Comparison of ENCODE assay signal across 1 cellular context in the genomic region with DNA sequence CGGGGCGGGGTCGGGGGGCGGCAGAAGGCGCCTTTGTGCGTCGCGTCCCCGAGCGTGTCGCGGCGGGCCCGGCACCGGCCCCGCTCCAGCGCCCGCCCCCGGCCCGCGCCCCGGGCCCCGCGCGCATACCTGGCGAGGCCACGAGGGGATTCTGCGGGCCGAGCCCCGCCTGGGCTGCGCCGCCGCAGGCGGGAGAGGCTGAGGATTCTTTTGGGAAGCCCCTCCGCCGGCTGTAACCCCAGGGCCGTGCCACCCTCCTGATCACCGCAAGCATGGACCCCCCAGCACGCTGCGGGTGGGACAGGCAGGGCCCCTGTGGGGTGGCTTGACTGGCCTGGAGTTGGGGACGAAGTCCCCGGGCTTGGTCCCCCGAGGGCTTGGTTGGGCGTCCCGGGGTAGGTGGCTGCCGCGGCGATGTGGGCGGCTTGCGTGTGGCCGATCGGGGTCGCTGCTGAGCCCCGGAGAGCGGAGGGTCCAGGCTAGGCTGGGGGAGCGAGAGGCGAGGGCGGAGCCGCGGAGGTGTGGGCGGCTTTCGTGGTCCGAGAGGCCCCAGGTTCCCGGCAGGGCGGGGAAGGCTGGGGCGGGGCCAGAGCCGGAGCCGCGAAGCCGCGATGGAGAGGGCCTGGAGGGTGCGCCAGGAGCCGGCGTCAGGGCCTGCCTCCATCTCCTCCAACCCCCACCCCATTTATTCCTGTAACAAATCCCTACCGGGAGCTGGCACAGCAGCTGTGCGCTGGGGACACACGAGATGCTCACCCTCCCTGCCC.
TF ChIP-seq lines count a peak whose summit lies in the region.

No MANE protein-coding gene starts in this region.

TF ChIP-seq in K562, 482 proteins besides CTCF, POLR2A, EP300 and RAD21 (continued from another document and continues in another):
- TF ChIP-seq, protein P1, sequence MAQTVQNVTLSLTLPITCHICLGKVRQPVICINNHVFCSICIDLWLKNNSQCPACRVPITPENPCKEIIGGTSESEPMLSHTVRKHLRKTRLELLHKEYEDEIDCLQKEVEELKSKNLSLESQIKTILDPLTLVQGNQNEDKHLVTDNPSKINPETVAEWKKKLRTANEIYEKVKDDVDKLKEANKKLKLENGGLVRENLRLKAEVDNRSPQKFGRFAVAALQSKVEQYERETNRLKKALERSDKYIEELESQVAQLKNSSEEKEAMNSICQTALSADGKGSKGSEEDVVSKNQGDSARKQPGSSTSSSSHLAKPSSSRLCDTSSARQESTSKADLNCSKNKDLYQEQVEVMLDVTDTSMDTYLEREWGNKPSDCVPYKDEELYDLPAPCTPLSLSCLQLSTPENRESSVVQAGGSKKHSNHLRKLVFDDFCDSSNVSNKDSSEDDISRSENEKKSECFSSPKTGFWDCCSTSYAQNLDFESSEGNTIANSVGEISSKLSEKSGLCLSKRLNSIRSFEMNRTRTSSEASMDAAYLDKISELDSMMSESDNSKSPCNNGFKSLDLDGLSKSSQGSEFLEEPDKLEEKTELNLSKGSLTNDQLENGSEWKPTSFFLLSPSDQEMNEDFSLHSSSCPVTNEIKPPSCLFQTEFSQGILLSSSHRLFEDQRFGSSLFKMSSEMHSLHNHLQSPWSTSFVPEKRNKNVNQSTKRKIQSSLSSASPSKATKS (CRISPR knock-in tag; IDR thresholded peaks at IDR 0.05), result no peak
- no peak for TF ChIP-seq MEIS2 (IDR thresholded peaks at IDR 0.05; ENCODE audit: partially characterized antibody)
- no peak for TF ChIP-seq TCF3 (CRISPR knock-in tag; IDR thresholded peaks at IDR 0.05)
- no peak for TF ChIP-seq TBL1XR1 (IDR thresholded peaks at IDR 0.05; ENCODE audit: low read length in 2 of 2)
- TF ChIP-seq, protein P2, sequence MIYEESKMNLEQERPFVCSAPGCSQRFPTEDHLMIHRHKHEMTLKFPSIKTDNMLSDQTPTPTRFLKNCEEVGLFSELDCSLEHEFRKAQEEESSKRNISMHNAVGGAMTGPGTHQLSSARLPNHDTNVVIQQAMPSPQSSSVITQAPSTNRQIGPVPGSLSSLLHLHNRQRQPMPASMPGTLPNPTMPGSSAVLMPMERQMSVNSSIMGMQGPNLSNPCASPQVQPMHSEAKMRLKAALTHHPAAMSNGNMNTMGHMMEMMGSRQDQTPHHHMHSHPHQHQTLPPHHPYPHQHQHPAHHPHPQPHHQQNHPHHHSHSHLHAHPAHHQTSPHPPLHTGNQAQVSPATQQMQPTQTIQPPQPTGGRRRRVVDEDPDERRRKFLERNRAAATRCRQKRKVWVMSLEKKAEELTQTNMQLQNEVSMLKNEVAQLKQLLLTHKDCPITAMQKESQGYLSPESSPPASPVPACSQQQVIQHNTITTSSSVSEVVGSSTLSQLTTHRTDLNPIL (CRISPR knock-in tag; IDR thresholded peaks at IDR 0.05), result no peak
- no peak for TF ChIP-seq CBX1 (IDR thresholded peaks at IDR 0.05; ENCODE audit: low read depth)
- no peak for TF ChIP-seq OTX1 (CRISPR knock-in tag; IDR thresholded peaks at IDR 0.05)
- TF ChIP-seq CCAR2 (IDR thresholded peaks at IDR 0.05; ENCODE audit: low read depth, low read length), result no peak
- TF ChIP-seq, protein P3, sequence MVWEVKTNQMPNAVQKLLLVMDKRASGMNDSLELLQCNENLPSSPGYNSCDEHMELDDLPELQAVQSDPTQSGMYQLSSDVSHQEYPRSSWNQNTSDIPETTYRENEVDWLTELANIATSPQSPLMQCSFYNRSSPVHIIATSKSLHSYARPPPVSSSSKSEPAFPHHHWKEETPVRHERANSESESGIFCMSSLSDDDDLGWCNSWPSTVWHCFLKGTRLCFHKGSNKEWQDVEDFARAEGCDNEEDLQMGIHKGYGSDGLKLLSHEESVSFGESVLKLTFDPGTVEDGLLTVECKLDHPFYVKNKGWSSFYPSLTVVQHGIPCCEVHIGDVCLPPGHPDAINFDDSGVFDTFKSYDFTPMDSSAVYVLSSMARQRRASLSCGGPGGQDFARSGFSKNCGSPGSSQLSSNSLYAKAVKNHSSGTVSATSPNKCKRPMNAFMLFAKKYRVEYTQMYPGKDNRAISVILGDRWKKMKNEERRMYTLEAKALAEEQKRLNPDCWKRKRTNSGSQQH (CRISPR knock-in tag; IDR thresholded peaks at IDR 0.05), result no peak
- TF ChIP-seq, protein P4, sequence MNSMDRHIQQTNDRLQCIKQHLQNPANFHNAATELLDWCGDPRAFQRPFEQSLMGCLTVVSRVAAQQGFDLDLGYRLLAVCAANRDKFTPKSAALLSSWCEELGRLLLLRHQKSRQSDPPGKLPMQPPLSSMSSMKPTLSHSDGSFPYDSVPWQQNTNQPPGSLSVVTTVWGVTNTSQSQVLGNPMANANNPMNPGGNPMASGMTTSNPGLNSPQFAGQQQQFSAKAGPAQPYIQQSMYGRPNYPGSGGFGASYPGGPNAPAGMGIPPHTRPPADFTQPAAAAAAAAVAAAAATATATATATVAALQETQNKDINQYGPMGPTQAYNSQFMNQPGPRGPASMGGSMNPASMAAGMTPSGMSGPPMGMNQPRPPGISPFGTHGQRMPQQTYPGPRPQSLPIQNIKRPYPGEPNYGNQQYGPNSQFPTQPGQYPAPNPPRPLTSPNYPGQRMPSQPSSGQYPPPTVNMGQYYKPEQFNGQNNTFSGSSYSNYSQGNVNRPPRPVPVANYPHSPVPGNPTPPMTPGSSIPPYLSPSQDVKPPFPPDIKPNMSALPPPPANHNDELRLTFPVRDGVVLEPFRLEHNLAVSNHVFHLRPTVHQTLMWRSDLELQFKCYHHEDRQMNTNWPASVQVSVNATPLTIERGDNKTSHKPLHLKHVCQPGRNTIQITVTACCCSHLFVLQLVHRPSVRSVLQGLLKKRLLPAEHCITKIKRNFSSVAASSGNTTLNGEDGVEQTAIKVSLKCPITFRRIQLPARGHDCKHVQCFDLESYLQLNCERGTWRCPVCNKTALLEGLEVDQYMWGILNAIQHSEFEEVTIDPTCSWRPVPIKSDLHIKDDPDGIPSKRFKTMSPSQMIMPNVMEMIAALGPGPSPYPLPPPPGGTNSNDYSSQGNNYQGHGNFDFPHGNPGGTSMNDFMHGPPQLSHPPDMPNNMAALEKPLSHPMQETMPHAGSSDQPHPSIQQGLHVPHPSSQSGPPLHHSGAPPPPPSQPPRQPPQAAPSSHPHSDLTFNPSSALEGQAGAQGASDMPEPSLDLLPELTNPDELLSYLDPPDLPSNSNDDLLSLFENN (IDR thresholded peaks at IDR 0.05; ENCODE audit: low read depth in 2 of 2, low read length in 2 of 2), result no peak
- TF ChIP-seq MTA2 (IDR thresholded peaks at IDR 0.05; ENCODE audit: low read depth), result no peak
- no peak for TF ChIP-seq KDM1A (IDR thresholded peaks at IDR 0.05)
- 0 out of 2 replicates have a peak, but pooled peaks have one; percentile 12 for TF ChIP-seq CREM (IDR thresholded peaks at IDR 0.05; ENCODE audit: low read depth)
- TF ChIP-seq, protein P5, sequence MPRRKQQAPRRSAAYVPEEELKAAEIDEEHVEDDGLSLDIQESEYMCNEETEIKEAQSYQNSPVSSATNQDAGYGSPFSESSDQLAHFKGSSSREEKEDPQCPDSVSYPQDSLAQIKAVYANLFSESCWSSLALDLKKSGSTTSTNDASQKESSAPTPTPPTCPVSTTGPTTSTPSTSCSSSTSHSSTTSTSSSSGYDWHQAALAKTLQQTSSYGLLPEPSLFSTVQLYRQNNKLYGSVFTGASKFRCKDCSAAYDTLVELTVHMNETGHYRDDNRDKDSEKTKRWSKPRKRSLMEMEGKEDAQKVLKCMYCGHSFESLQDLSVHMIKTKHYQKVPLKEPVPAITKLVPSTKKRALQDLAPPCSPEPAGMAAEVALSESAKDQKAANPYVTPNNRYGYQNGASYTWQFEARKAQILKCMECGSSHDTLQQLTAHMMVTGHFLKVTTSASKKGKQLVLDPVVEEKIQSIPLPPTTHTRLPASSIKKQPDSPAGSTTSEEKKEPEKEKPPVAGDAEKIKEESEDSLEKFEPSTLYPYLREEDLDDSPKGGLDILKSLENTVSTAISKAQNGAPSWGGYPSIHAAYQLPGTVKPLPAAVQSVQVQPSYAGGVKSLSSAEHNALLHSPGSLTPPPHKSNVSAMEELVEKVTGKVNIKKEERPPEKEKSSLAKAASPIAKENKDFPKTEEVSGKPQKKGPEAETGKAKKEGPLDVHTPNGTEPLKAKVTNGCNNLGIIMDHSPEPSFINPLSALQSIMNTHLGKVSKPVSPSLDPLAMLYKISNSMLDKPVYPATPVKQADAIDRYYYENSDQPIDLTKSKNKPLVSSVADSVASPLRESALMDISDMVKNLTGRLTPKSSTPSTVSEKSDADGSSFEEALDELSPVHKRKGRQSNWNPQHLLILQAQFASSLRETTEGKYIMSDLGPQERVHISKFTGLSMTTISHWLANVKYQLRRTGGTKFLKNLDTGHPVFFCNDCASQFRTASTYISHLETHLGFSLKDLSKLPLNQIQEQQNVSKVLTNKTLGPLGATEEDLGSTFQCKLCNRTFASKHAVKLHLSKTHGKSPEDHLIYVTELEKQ (CRISPR knock-in tag; IDR thresholded peaks at IDR 0.05), result no peak
- TF ChIP-seq NONO (IDR thresholded peaks at IDR 0.05; ENCODE audit: low read depth in 2 of 2, low read length in 1 of 2), result no peak
- peak; percentile 30 for TF ChIP-seq KDM5B (IDR thresholded peaks at IDR 0.05; ENCODE audit: insufficient replicate concordance, low read depth, low read length)
- TF ChIP-seq ADNP (tag; IDR thresholded peaks at IDR 0.05), result no peak
- no peak for TF ChIP-seq ZBTB1 (CRISPR knock-in tag; IDR thresholded peaks at IDR 0.05; ENCODE audit: borderline replicate concordance, low read depth)
- no peak for TF ChIP-seq ATF3 (IDR thresholded peaks at IDR 0.05)
- TF ChIP-seq ATF3 (CRISPR knock-in tag; conservative IDR thresholded peaks at IDR 0.05), result no peak
- TF ChIP-seq ZNF224 (CRISPR knock-in tag; IDR thresholded peaks at IDR 0.05), result no peak
- TF ChIP-seq TEAD1 (CRISPR knock-in tag; IDR thresholded peaks at IDR 0.05), result no peak
- no peak for TF ChIP-seq RB1 (IDR thresholded peaks at IDR 0.05; ENCODE audit: low read depth)
- no peak for TF ChIP-seq CLOCK (CRISPR knock-in tag; IDR thresholded peaks at IDR 0.05; ENCODE audit: borderline replicate concordance)
- no peak for TF ChIP-seq CREBBP (IDR thresholded peaks at IDR 0.05; ENCODE audit: low read depth, low read length)
- no peak for TF ChIP-seq ZNF449 (CRISPR knock-in tag; IDR thresholded peaks at IDR 0.05)
- TF ChIP-seq ZBTB43 (CRISPR knock-in tag; IDR thresholded peaks at IDR 0.05), result no peak
- no peak for TF ChIP-seq STAT5B (CRISPR knock-in tag; IDR thresholded peaks at IDR 0.05)
- TF ChIP-seq HOXB6 (CRISPR knock-in tag; IDR thresholded peaks at IDR 0.05; ENCODE audit: borderline replicate concordance), result no peak
- no peak for TF ChIP-seq VEZF1 (CRISPR knock-in tag; IDR thresholded peaks at IDR 0.05)
- no peak for TF ChIP-seq POLR2H (tag; IDR thresholded peaks at IDR 0.05; ENCODE audit: low read depth)
- TF ChIP-seq GATAD2B (IDR thresholded peaks at IDR 0.05; ENCODE audit: borderline replicate concordance), result no peak
- TF ChIP-seq, protein P6, sequence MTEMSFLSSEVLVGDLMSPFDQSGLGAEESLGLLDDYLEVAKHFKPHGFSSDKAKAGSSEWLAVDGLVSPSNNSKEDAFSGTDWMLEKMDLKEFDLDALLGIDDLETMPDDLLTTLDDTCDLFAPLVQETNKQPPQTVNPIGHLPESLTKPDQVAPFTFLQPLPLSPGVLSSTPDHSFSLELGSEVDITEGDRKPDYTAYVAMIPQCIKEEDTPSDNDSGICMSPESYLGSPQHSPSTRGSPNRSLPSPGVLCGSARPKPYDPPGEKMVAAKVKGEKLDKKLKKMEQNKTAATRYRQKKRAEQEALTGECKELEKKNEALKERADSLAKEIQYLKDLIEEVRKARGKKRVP (CRISPR knock-in tag; IDR thresholded peaks at IDR 0.05), result no peak
